In the genomic region with DNA sequence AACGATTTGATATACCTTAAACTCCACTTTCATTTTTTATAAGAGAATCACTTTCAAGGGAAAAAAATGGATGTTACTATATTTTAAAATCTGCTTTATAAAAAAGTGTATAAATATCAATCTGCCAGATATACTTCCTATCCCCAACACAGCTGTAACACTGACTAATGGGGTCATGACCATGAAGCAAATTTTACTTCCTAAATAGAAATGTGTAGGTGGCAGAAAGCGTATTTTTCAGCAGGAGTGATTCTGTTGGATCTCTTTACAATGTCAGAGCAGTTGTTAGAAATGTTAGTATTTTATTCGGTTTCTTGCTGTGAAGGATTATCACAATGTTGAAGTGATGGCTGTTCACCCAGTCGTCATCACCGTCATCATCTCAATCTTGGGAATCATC, we compare ENCODE assay signal across 18 cellular contexts.
"Had no signal": no experiment of that assay in that cellular context is flagged by ENCODE, and none has a peak within 500 bp of the region (broad histone marks: within the 10 kb centered on the region; RNA-seq: fewer than 3 reads in every experiment).

No MANE protein-coding gene starts in this region.

- H3K27me3 Mint-ChIP-seq: activated CD4-positive, alpha-beta T cell treated with anti-CD3 and anti-CD28 coated beads, Interleukin-2, amount 10 ng/mL, durations not matched to agents 7 days and 5 days; activated naive CD4-positive, alpha-beta T cell treated with anti-CD3 and anti-CD28 coated beads, Interleukin-2, amount 50 U/mL, for 24 hours; naive thymus-derived CD8-positive, alpha-beta T cell had no signal

- H3K27me3 ChIP-seq: brain microvascular endothelial cell, esophagus squamous epithelium, gastrocnemius medialis, upper lobe of left lung had no signal

- H3K27ac ChIP-seq: brain microvascular endothelial cell, esophagus squamous epithelium, left ventricle myocardium inferior, thoracic aorta, upper lobe of left lung, VCaP had no signal

- H3K9me3 ChIP-seq: esophagus squamous epithelium, gastrocnemius medialis, left ventricle myocardium inferior, thoracic aorta, upper lobe of left lung had no signal

- DNase-seq: activated CD4-positive, alpha-beta T cell treated with anti-CD3 and anti-CD28 coated beads, Interleukin-2, amount 10 ng/mL, durations not matched to agents 7 days and 5 days; activated gamma-delta T cell treated with Interleukin-2 at 50 U/mL for 16 hours; anterior cingulate cortex; brain microvascular endothelial cell; esophagus squamous epithelium; gastrocnemius medialis; hippocampal formation; left ventricle myocardium inferior; mammary epithelial cell; naive thymus-derived CD8-positive, alpha-beta T cell; stimulated activated CD4-positive, alpha-beta T cell treated with anti-CD3 and anti-CD28 coated beads, Interleukin-4, amount 100 ng/mL, for 24 hours; stimulated activated naive CD4-positive, alpha-beta T cell treated with Interleukin-2 at 50 U/mL for 16 hours; upper lobe of left lung had no signal

- H3K9me3 Mint-ChIP-seq: activated CD4-positive, alpha-beta T cell treated with anti-CD3 and anti-CD28 coated beads, Interleukin-2, amount 10 ng/mL, durations not matched to agents 7 days and 5 days; activated naive CD4-positive, alpha-beta T cell treated with anti-CD3 and anti-CD28 coated beads, Interleukin-2, amount 50 U/mL, for 24 hours; naive thymus-derived CD8-positive, alpha-beta T cell had no signal

- H3K4me3 ChIP-seq: esophagus squamous epithelium, gastrocnemius medialis, left ventricle myocardium inferior, thoracic aorta, upper lobe of left lung had no signal

- H3K27ac Mint-ChIP-seq: activated CD4-positive, alpha-beta T cell treated with anti-CD3 and anti-CD28 coated beads, Interleukin-2, amount 10 ng/mL, durations not matched to agents 7 days and 5 days had no signal

- H3K4me3 Mint-ChIP-seq: activated CD4-positive, alpha-beta T cell treated with anti-CD3 and anti-CD28 coated beads, Interleukin-2, amount 10 ng/mL, durations not matched to agents 7 days and 5 days; activated naive CD4-positive, alpha-beta T cell treated with anti-CD3 and anti-CD28 coated beads, Interleukin-2, amount 50 U/mL, for 24 hours; mesothelial cell of epicardium; naive thymus-derived CD8-positive, alpha-beta T cell had no signal

- ATAC-seq: activated CD4-positive, CD25-positive, alpha-beta regulatory T cell treated with anti-CD3 and anti-CD28 coated beads, Interleukin-2, amount 50 U/mL, for 24 hours; gastrocnemius medialis; naive thymus-derived CD8-positive, alpha-beta T cell had no signal
